1 cellular context compared by ENCODE assay signal in genomic region chr1:109388884-109389637, GRCh38.
TF ChIP-seq lines count a peak whose summit lies in the region.

No MANE protein-coding gene starts in this region.

TF ChIP-seq in IMR-90, 13 proteins besides CTCF, POLR2A, EP300 and RAD21 (continued from another document):
- TF ChIP-seq RCOR1 (IDR thresholded peaks at IDR 0.05; ENCODE audit: insufficient replicate concordance, low read length) (no peak), CEBPB (IDR thresholded peaks at IDR 0.05; ENCODE audit: low read depth, low read length) (no peak), FOS (IDR thresholded peaks at IDR 0.05; ENCODE audit: low read depth, low read length) (no peak), ELK1 (IDR thresholded peaks at IDR 0.05; ENCODE audit: borderline replicate concordance, low read depth, low read length) (no peak), NFE2L2 (IDR thresholded peaks at IDR 0.05; ENCODE audit: low read depth, low read length) (no peak), SMC3 (IDR thresholded peaks at IDR 0.05; ENCODE audit: low read depth, low read length) (no peak), CHD1 (IDR thresholded peaks at IDR 0.05; ENCODE audit: low read depth, low read length) (no peak), MXI1 (IDR thresholded peaks at IDR 0.05; ENCODE audit: borderline replicate concordance, low read depth, low read length) (no peak), RFX5 (IDR thresholded peaks at IDR 0.05; ENCODE audit: low read depth, low read length) (no peak)
